22 cellular contexts compared by ENCODE assay signal in genomic region chr10:21808525-21808924, GRCh38.
DNase-seq lines count a peak whose midpoint lies in the region; ATAC-seq and TF ChIP-seq lines count a peak whose summit lies in the region.
"Had no signal": no experiment of that assay in that cellular context is flagged by ENCODE, and none has a peak within 500 bp of the region (broad histone marks: within the 10 kb centered on the region; RNA-seq: fewer than 3 reads in every experiment).

No MANE protein-coding gene starts in this region.

- 0 out of 2 replicates have a peak, but pooled peaks cover 2% of the 10 kb centered on the region for H3K9me2 ChIP-seq in GM23338 (ENCODE audit: insufficient read depth)

- H3K4me1 ChIP-seq in GM23338 (ENCODE audit: insufficient read depth) = peaks cover 40% of the 10 kb centered on the region

- H3K9me3 Mint-ChIP-seq in GM23338 = peaks cover 1% of the 10 kb centered on the region; the same call in 2 of the 3 replicates
- H3K9me3 Mint-ChIP-seq in nephron progenitor cell = no peaks in the 10 kb centered on the region
- H3K9me3 Mint-ChIP-seq: T-helper 1 cell treated with Interleukin-12 subunit alpha and Interleukin-12 subunit beta and Interleukin-4 antibody, amounts not matched to agents 30 μg/mL and 1 μg/mL, for 36 hours had no signal

- H3K4me2 ChIP-seq in GM23338 = no peak overlapping the region

- TF ChIP-seq CTCF in GM23338 (conservative IDR thresholded peaks at IDR 0.05; ENCODE audit: low read depth in 2 of 2) (no peak), nephron progenitor cell (IDR thresholded peaks at IDR 0.05) (no peak)

- H3K36me3 Mint-ChIP-seq in GM23338 (ENCODE audit: low read depth) (peaks cover under 1% of the 10 kb centered on the region; the same call in 1 of the 3 replicates), nephron progenitor cell (ENCODE audit: low read depth) (no peaks in the 10 kb centered on the region)

- H3K36me3 ChIP-seq in GM23338 (ENCODE audit: insufficient read depth) = no peaks in the 10 kb centered on the region

- H3K27me3 Mint-ChIP-seq in GM23338 (ENCODE audit: insufficient read depth, low read depth, poor library complexity) (peaks cover 5% of the 10 kb centered on the region), nephron progenitor cell (ENCODE audit: low read depth, poor library complexity) (no peaks in the 10 kb centered on the region)

- H4K20me1 ChIP-seq in GM23338 (replicated peaks; ENCODE audit: insufficient read depth) = no peaks in the 10 kb centered on the region

- no peaks in the 10 kb centered on the region for H3F3A ChIP-seq in GM23338 (replicated peaks; ENCODE audit: low read depth)

- no peak overlapping the region for H3K4me3 ChIP-seq in GM23338

- peaks cover 37% of the 10 kb centered on the region for H3K4me1 Mint-ChIP-seq in GM23338
- peaks cover 30% of the 10 kb centered on the region for H3K4me1 Mint-ChIP-seq in nephron progenitor cell

- H3K27ac ChIP-seq in GM23338 (ENCODE audit: low read depth) = no peak overlapping the region
- H3K27ac ChIP-seq: C4-2B had no signal

- H2AFZ ChIP-seq in GM23338 = no peak overlapping the region

- H3K27ac Mint-ChIP-seq in GM23338 (peak overlapping the region; percentile 84), nephron progenitor cell (peak overlapping the region; percentile 51)
- H3K27ac Mint-ChIP-seq: T-helper 1 cell treated with Interleukin-12 subunit alpha and Interleukin-12 subunit beta and Interleukin-4 antibody, amounts not matched to agents 30 μg/mL and 1 μg/mL, for 36 hours had no signal

- ATAC-seq in GM23338 (no peak), HG02623 (IDR thresholded peaks at IDR 0.05; ENCODE audit: unreplicated experiment) (no peak), SK-N-SH treated with all-trans-retinoic acid at 6 μM for 48 hours (no peak)
- ATAC-seq: HepG2, PC-3 had no signal

- H3K79me2 ChIP-seq in GM23338 (replicated peaks; ENCODE audit: insufficient read depth) = no peaks in the 10 kb centered on the region

- H3K4me3 Mint-ChIP-seq in GM23338 (no peak overlapping the region), nephron progenitor cell (no peak overlapping the region)
- H3K4me3 Mint-ChIP-seq: T-helper 1 cell treated with Interleukin-12 subunit alpha and Interleukin-12 subunit beta and Interleukin-4 antibody, amounts not matched to agents 30 μg/mL and 1 μg/mL, for 36 hours had no signal

- no peaks in the 10 kb centered on the region for H3K27me3 ChIP-seq in GM23338 (ENCODE audit: insufficient read depth)

- DNase-seq in GM23338 (ENCODE audit: low spot score) (peak; percentile 25), NCI-H446 (lab: John Stamatoyannopoulos, UW) (peak; percentile 12 to 64), cerebellum (ENCODE audit: low spot score) (peak; percentile 1), nephron progenitor cell (no peak), GM19240 (ENCODE audit: insufficient read length, low spot score) (no peak)
- no peak for DNase-seq in activated CD4-positive, alpha-beta T cell treated with anti-CD3 and anti-CD28 coated beads for 48 hours
- DNase-seq: ACHN, AML-193, DND-41, GOT3, KG1, NCI-H1417, NCI-H187 treated with DMSO at 0.1 percent for 48 hours, NCI-H345, PC-3, RPMI8226, SIG-M5 had no signal

TF ChIP-seq in GM23338, 12 proteins besides CTCF, POLR2A, EP300 and RAD21 (continues in another document):
- TF ChIP-seq STAT1 (IDR thresholded peaks at IDR 0.05; ENCODE audit: unreplicated experiment) = no peak
- TF ChIP-seq, protein P1, sequence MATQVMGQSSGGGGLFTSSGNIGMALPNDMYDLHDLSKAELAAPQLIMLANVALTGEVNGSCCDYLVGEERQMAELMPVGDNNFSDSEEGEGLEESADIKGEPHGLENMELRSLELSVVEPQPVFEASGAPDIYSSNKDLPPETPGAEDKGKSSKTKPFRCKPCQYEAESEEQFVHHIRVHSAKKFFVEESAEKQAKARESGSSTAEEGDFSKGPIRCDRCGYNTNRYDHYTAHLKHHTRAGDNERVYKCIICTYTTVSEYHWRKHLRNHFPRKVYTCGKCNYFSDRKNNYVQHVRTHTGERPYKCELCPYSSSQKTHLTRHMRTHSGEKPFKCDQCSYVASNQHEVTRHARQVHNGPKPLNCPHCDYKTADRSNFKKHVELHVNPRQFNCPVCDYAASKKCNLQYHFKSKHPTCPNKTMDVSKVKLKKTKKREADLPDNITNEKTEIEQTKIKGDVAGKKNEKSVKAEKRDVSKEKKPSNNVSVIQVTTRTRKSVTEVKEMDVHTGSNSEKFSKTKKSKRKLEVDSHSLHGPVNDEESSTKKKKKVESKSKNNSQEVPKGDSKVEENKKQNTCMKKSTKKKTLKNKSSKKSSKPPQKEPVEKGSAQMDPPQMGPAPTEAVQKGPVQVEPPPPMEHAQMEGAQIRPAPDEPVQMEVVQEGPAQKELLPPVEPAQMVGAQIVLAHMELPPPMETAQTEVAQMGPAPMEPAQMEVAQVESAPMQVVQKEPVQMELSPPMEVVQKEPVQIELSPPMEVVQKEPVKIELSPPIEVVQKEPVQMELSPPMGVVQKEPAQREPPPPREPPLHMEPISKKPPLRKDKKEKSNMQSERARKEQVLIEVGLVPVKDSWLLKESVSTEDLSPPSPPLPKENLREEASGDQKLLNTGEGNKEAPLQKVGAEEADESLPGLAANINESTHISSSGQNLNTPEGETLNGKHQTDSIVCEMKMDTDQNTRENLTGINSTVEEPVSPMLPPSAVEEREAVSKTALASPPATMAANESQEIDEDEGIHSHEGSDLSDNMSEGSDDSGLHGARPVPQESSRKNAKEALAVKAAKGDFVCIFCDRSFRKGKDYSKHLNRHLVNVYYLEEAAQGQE (IDR thresholded peaks at IDR 0.05; ENCODE audit: unreplicated experiment) = no peak
- no peak for TF ChIP-seq ZNF114 (CRISPR knock-in tag; IDR thresholded peaks at IDR 0.05)
- TF ChIP-seq CREB1 (CRISPR knock-in tag; IDR thresholded peaks at IDR 0.05; ENCODE audit: low read depth) = no peak

TF ChIP-seq in SK-N-SH treated with all-trans-retinoic acid at 6 μM for 48 hours, 23 proteins besides CTCF, POLR2A, EP300 and RAD21:
- no peak for TF ChIP-seq CSDC2 (CRISPR knock-in tag; IDR thresholded peaks at IDR 0.05)
- no peak for TF ChIP-seq TOX (CRISPR knock-in tag; IDR thresholded peaks at IDR 0.05; ENCODE audit: borderline replicate concordance)
- no peak for TF ChIP-seq BACH2 (CRISPR knock-in tag; IDR thresholded peaks at IDR 0.05; ENCODE audit: borderline replicate concordance)
- no peak for TF ChIP-seq RARB (CRISPR knock-in tag; IDR thresholded peaks at IDR 0.05)
- TF ChIP-seq POU6F1 (CRISPR knock-in tag; IDR thresholded peaks at IDR 0.05; ENCODE audit: borderline replicate concordance, low read depth) = no peak
- no peak for TF ChIP-seq ESRRG (CRISPR knock-in tag; IDR thresholded peaks at IDR 0.05)
- no peak for TF ChIP-seq ZNF8 (CRISPR knock-in tag; IDR thresholded peaks at IDR 0.05)
- TF ChIP-seq, protein P2, sequence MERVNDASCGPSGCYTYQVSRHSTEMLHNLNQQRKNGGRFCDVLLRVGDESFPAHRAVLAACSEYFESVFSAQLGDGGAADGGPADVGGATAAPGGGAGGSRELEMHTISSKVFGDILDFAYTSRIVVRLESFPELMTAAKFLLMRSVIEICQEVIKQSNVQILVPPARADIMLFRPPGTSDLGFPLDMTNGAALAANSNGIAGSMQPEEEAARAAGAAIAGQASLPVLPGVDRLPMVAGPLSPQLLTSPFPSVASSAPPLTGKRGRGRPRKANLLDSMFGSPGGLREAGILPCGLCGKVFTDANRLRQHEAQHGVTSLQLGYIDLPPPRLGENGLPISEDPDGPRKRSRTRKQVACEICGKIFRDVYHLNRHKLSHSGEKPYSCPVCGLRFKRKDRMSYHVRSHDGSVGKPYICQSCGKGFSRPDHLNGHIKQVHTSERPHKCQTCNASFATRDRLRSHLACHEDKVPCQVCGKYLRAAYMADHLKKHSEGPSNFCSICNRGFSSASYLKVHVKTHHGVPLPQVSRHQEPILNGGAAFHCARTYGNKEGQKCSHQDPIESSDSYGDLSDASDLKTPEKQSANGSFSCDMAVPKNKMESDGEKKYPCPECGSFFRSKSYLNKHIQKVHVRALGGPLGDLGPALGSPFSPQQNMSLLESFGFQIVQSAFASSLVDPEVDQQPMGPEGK (CRISPR knock-in tag; IDR thresholded peaks at IDR 0.05; ENCODE audit: borderline replicate concordance) = no peak
- no peak for TF ChIP-seq ZNF565 (CRISPR knock-in tag; conservative IDR thresholded peaks at IDR 0.05; ENCODE audit: low read depth)
- TF ChIP-seq CREB5 (CRISPR knock-in tag; IDR thresholded peaks at IDR 0.05; ENCODE audit: low read depth) = no peak
TF ChIP-seq in SK-N-SH treated with all-trans-retinoic acid at 6 μM for 48 hours: peak in this region for 0.

Comparison
In these comparisons a context has a peak if more than half of its experiments do, and no peak if none do; other contexts are left out.
1. DNase-seq: peak in GM23338 (single experiment), NCI-H446 (2 of 2) and cerebellum (single experiment); none in nephron progenitor cell (single experiment), activated CD4-positive, alpha-beta T cell treated with anti-CD3 and anti-CD28 coated beads for 48 hours (single experiment) and GM19240 (single experiment).